Comparison of ENCODE assay signal across 9 cellular contexts in genomic region chr2:230447455-230448451, GRCh38. TPM values are rescaled to one million over a fixed set of nuclear protein-coding genes. Genes with fewer than 3 reads are reported as not detected.
DNase-seq lines count a peak whose midpoint lies in the region; ATAC-seq and TF ChIP-seq lines count a peak whose summit lies in the region.
"Had no signal": no experiment of that assay in that cellular context is flagged by ENCODE, and none has a peak within 500 bp of the region (broad histone marks: within the 10 kb centered on the region; RNA-seq: fewer than 3 reads in every experiment).

No MANE protein-coding gene starts in this region.

- H3K36me3 Mint-ChIP-seq in CD4-positive, CD25-positive, alpha-beta regulatory T cell, result peaks cover 68% of the 10 kb centered on the region
- peaks cover 54% of the 10 kb centered on the region for H3K36me3 Mint-ChIP-seq in activated naive CD4-positive, alpha-beta T cell treated with anti-CD3 and anti-CD28 coated beads, Interleukin-2, amount 50 U/mL, for 24 hours
- H3K36me3 Mint-ChIP-seq in endodermal cell (ENCODE audit: low read depth), result no peaks in the 10 kb centered on the region

- H3K27me3 ChIP-seq in CD4-positive, CD25-positive, alpha-beta regulatory T cell (ENCODE audit: control insufficient read depth, insufficient read depth, low read length), result no peaks in the 10 kb centered on the region
- no peaks in the 10 kb centered on the region for H3K27me3 ChIP-seq in endodermal cell (ENCODE audit: control insufficient read depth, insufficient read depth, low read length, poor library complexity, severe bottlenecking)
- H3K27me3 ChIP-seq: ovary had no signal

- H3K9me3 Mint-ChIP-seq in CD4-positive, CD25-positive, alpha-beta regulatory T cell, result no peaks in the 10 kb centered on the region
- no peaks in the 10 kb centered on the region for H3K9me3 Mint-ChIP-seq in activated naive CD4-positive, alpha-beta T cell treated with anti-CD3 and anti-CD28 coated beads, Interleukin-2, amount 50 U/mL, for 24 hours
- H3K9me3 Mint-ChIP-seq in endodermal cell, result no peaks in the 10 kb centered on the region

- no peak overlapping the region for H3K9ac ChIP-seq in endodermal cell (ENCODE audit: extremely low read depth, low read length, poor library complexity, severe bottlenecking)

- peak overlapping the region; percentile 35 for H3K4me3 ChIP-seq in CD4-positive, CD25-positive, alpha-beta regulatory T cell (ENCODE audit: low read depth, low read length)
- H3K4me3 ChIP-seq in endodermal cell (ENCODE audit: low read length), result no peak overlapping the region
- H3K4me3 ChIP-seq: ovary had no signal

- H3K4me1 Mint-ChIP-seq in CD4-positive, CD25-positive, alpha-beta regulatory T cell, result peaks cover 39 to 72% (median 53%) of the 10 kb centered on the region in 4 donors
- peaks cover 74% of the 10 kb centered on the region for H3K4me1 Mint-ChIP-seq in activated naive CD4-positive, alpha-beta T cell treated with anti-CD3 and anti-CD28 coated beads, Interleukin-2, amount 50 U/mL, for 24 hours
- H3K4me1 Mint-ChIP-seq in endodermal cell, result no peaks in the 10 kb centered on the region

- DNase-seq in CD4-positive, CD25-positive, alpha-beta regulatory T cell, result peak in 2 of 3 donors; percentile 32 to 69
- DNase-seq in DMS79 (lab: John Stamatoyannopoulos, UW), result no peak
- no peak for DNase-seq in C1 segment of cervical spinal cord (lab: John Stamatoyannopoulos, UW)
- DNase-seq in endodermal cell, result no peak
- DNase-seq in D341Med (ENCODE audit: low spot score), result no peak
- DNase-seq: ovary had no signal

- no peak for TF ChIP-seq CTCF in endodermal cell (conservative IDR thresholded peaks at IDR 0.05)

- peak overlapping the region; percentile 69 for H3K27ac ChIP-seq in CD4-positive, CD25-positive, alpha-beta regulatory T cell (ENCODE audit: insufficient read depth, low read length, poor library complexity, severe bottlenecking)
- no peak overlapping the region for H3K27ac ChIP-seq in endodermal cell (ENCODE audit: low read depth, low read length)
- H3K27ac ChIP-seq: ovary had no signal

- peak; percentile 56 to 62 for ATAC-seq in CD4-positive, CD25-positive, alpha-beta regulatory T cell (ENCODE audit: low read depth in 2 of 2)
- peak; percentile 87 for ATAC-seq in GM19395 (IDR thresholded peaks at IDR 0.05; ENCODE audit: unreplicated experiment)
- ATAC-seq in HG03139 (IDR thresholded peaks at IDR 0.05; ENCODE audit: unreplicated experiment), result peak; percentile 63

- peaks cover 22% of the 10 kb centered on the region for H3K4me1 ChIP-seq in CD4-positive, CD25-positive, alpha-beta regulatory T cell (ENCODE audit: control insufficient read depth, insufficient read depth, low read length, poor library complexity, severe bottlenecking)
- no peaks in the 10 kb centered on the region for H3K4me1 ChIP-seq in endodermal cell (ENCODE audit: control insufficient read depth, insufficient read depth, low read length)

- WGBS in endodermal cell (ENCODE audit: insufficient coverage in 1 of 2, insufficient read length in 1 of 2), 2 experiments, result 86% methylated on average over 4 to 8 of the region's 8 CpGs

- H3K27me3 Mint-ChIP-seq in CD4-positive, CD25-positive, alpha-beta regulatory T cell, result no peaks in the 10 kb centered on the region
- H3K27me3 Mint-ChIP-seq in activated naive CD4-positive, alpha-beta T cell treated with anti-CD3 and anti-CD28 coated beads, Interleukin-2, amount 50 U/mL, for 24 hours, result no peaks in the 10 kb centered on the region
- no peaks in the 10 kb centered on the region for H3K27me3 Mint-ChIP-seq in endodermal cell (ENCODE audit: insufficient read depth)

- H3K9me3 ChIP-seq in CD4-positive, CD25-positive, alpha-beta regulatory T cell (ENCODE audit: control insufficient read depth in 2 of 2, low read length in 2 of 2), result no peaks in the 10 kb centered on the region
- no peaks in the 10 kb centered on the region for H3K9me3 ChIP-seq in endodermal cell (ENCODE audit: control insufficient read depth, low read length)
- H3K9me3 ChIP-seq: ovary had no signal

- H3K27ac Mint-ChIP-seq in CD4-positive, CD25-positive, alpha-beta regulatory T cell, result peak overlapping the region; percentile 84 to 95 (median 87)
- H3K27ac Mint-ChIP-seq in activated naive CD4-positive, alpha-beta T cell treated with anti-CD3 and anti-CD28 coated beads, Interleukin-2, amount 50 U/mL, for 24 hours, result peak overlapping the region; percentile 93
- H3K27ac Mint-ChIP-seq in endodermal cell, result no peak overlapping the region

- peaks cover 90% of the 10 kb centered on the region for H3K36me3 ChIP-seq in CD4-positive, CD25-positive, alpha-beta regulatory T cell (ENCODE audit: control insufficient read depth, insufficient read depth, low read length)
- H3K36me3 ChIP-seq in endodermal cell (ENCODE audit: control insufficient read depth, insufficient read depth, low read length), result no peaks in the 10 kb centered on the region
- H3K36me3 ChIP-seq: ovary had no signal

- peak overlapping the region in 3 of 4 donors; percentile 28 to 73 (median 52) for H3K4me3 Mint-ChIP-seq in CD4-positive, CD25-positive, alpha-beta regulatory T cell
- H3K4me3 Mint-ChIP-seq in activated naive CD4-positive, alpha-beta T cell treated with anti-CD3 and anti-CD28 coated beads, Interleukin-2, amount 50 U/mL, for 24 hours, result peak overlapping the region; percentile 78
- no peak overlapping the region for H3K4me3 Mint-ChIP-seq in endodermal cell

RNA-seq across cellular contexts. Expression of gene SP100, which starts 31.8 kb away (rescaled TPM):
- 335 TPM for total RNA-seq in CD4-positive, CD25-positive, alpha-beta regulatory T cell
- polyA plus RNA-seq in CD4-positive, CD25-positive, alpha-beta regulatory T cell, result 100 to 1,000 TPM; 116 to 130 (median 122) TPM
- under 1 TPM; 0.11 to 0.70 TPM for total RNA-seq in endodermal cell
- polyA plus RNA-seq in endodermal cell (2013, experiment 1 of 2), result not detected
- 0.50 TPM for polyA plus RNA-seq in endodermal cell (2013, experiment 2 of 2)

Comparison
In these comparisons a context has a peak if more than half of its experiments do, and no peak if none do; other contexts are left out.
1. DNase-seq: peak in CD4-positive, CD25-positive, alpha-beta regulatory T cell (2 of 3); none in DMS79 (single experiment), C1 segment of cervical spinal cord (0 of 14), endodermal cell (single experiment) and D341Med (single experiment).
2. RNA of gene SP100, which starts 31.8 kb away (total RNA-seq): 335 TPM in CD4-positive, CD25-positive, alpha-beta regulatory T cell (single experiment); 0.11 to 0.70 TPM in endodermal cell; every median in the first group is over 100 times any median in the second.
3. Peak in every context shown above with its lines, with median percentiles within 50 percentile points of each other: ATAC-seq.